ENCODE assay signal across 8 cellular contexts in the genomic region with DNA sequence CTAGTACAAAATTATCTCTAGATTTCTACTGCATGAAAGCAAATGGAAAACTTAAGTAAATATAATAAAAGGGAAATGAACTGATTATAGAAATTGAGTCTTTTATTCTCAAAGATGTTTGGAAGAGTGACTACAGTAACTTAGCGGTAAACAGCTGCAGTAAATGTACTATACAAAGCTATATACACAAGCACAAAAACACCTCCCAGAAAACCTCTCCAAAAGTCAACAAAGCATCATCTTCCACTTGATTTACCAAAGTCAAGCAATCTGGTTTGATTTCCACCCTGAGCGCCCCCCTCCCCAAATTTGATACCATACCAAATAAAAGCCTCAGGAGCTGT. TPM values are rescaled to one million over a fixed set of nuclear protein-coding genes. Genes with fewer than 3 reads are reported as not detected.
DNase-seq lines count a peak whose midpoint lies in the region; ATAC-seq, FAIRE-seq and TF ChIP-seq lines count a peak whose summit lies in the region.

No MANE protein-coding gene starts in this region.

- no peak for ATAC-seq in activated T-helper 17 cell treated with anti-CD3 and anti-CD28 coated beads, Interleukin-2, amount 50 U/mL, for 72 hours (replicated peaks)
- ATAC-seq in memory B cell (ENCODE audit: low read depth) = no peak
- no peak for ATAC-seq in GM19324 (IDR thresholded peaks at IDR 0.05; ENCODE audit: low FRiP score, unreplicated experiment)
- ATAC-seq in gastrocnemius medialis = no peak

- H3K27me3 Mint-ChIP-seq in activated T-helper 17 cell treated with anti-CD3 and anti-CD28 coated beads, Interleukin-2, amount 50 U/mL, for 72 hours = no peaks in the 10 kb centered on the region
- H3K27me3 Mint-ChIP-seq in memory B cell = no peaks in the 10 kb centered on the region

- H4K20me1 ChIP-seq in BLaER1 = peaks cover 64% of the 10 kb centered on the region

- FAIRE-seq in RCC 7860 (lab: Jason Lieb, UNC) = no peak

- H3K4me2 ChIP-seq in BLaER1 = peak overlapping the region; percentile 85

- no peaks in the 10 kb centered on the region for H3K9me3 Mint-ChIP-seq in activated T-helper 17 cell treated with anti-CD3 and anti-CD28 coated beads, Interleukin-2, amount 50 U/mL, for 72 hours
- H3K9me3 Mint-ChIP-seq in memory B cell = no peaks in the 10 kb centered on the region

- intact Hi-C loops in gastrocnemius medialis (cut with DNase I; ENCODE audit: low total_unique reads) = loop anchor here (5.0 kb wide), 1 partner anchor 76 kb away; no protein-coding TSS in a partner anchor

- H3K4me3 Mint-ChIP-seq in activated T-helper 17 cell treated with anti-CD3 and anti-CD28 coated beads, Interleukin-2, amount 50 U/mL, for 72 hours = peak overlapping the region; percentile 97
- H3K4me3 Mint-ChIP-seq in memory B cell = peak overlapping the region; percentile 86

- peaks cover 34% of the 10 kb centered on the region for H3K4me1 Mint-ChIP-seq in activated T-helper 17 cell treated with anti-CD3 and anti-CD28 coated beads, Interleukin-2, amount 50 U/mL, for 72 hours
- peaks cover 39% of the 10 kb centered on the region for H3K4me1 Mint-ChIP-seq in memory B cell

- no peak for TF ChIP-seq POLR2A in gastrocnemius medialis (IDR thresholded peaks at IDR 0.05)

- H3K4me1 ChIP-seq in BLaER1 (peaks cover 67% of the 10 kb centered on the region), gastrocnemius medialis (peaks cover 15 to 22% of the 10 kb centered on the region in 2 donors)

- H3K27me3 ChIP-seq in BLaER1 = no peaks in the 10 kb centered on the region
- no peaks in the 10 kb centered on the region for H3K27me3 ChIP-seq in MG63
- no peaks in the 10 kb centered on the region for H3K27me3 ChIP-seq in gastrocnemius medialis

- peak overlapping the region; percentile 97 for H3K9ac ChIP-seq in BLaER1

- peak overlapping the region; percentile 100 for H3K27ac Mint-ChIP-seq in activated T-helper 17 cell treated with anti-CD3 and anti-CD28 coated beads, Interleukin-2, amount 50 U/mL, for 72 hours
- peak overlapping the region; percentile 99 for H3K27ac Mint-ChIP-seq in memory B cell

- H3K4me3 ChIP-seq in BLaER1 (peak overlapping the region; percentile 87), MG63 (peak overlapping the region; percentile 68; the same call in 1 of the 2 replicates), gastrocnemius medialis (peak overlapping the region in 2 of 4 donors; percentile 78 to 84)

- TF ChIP-seq CTCF in gastrocnemius medialis (IDR thresholded peaks at IDR 0.05 in 4 of 5, conservative IDR thresholded peaks at IDR 0.05 in 1 of 5) = no peak

- DNase-seq in MG63 (no peak), memory B cell (ENCODE audit: low spot score in 2 of 2) (no peak), RCC 7860 (ENCODE audit: low spot score) (no peak), AG20443 (ENCODE audit: low spot score) (no peak), gastrocnemius medialis (no peak)

- peak overlapping the region; percentile 97; the same call in 1 of the 2 replicates for H3K27ac ChIP-seq in BLaER1
- peak overlapping the region in 2 of 4 donors; percentile 28 to 96 for H3K27ac ChIP-seq in gastrocnemius medialis

- H3K36me3 ChIP-seq in BLaER1 (peaks cover 7% of the 10 kb centered on the region), MG63 (peaks cover 5% of the 10 kb centered on the region), gastrocnemius medialis (peaks cover 0 to 2% of the 10 kb centered on the region in 2 donors)

- H3K36me3 Mint-ChIP-seq in activated T-helper 17 cell treated with anti-CD3 and anti-CD28 coated beads, Interleukin-2, amount 50 U/mL, for 72 hours (ENCODE audit: low read depth) = peaks cover 66% of the 10 kb centered on the region
- H3K36me3 Mint-ChIP-seq in memory B cell = peaks cover 10% of the 10 kb centered on the region

- in situ Hi-C loops in gastrocnemius medialis (cut with MboI; ENCODE audit: low sequenced_read_pairs in 4 of 4) = no loop called here

- H3K9me3 ChIP-seq in BLaER1 = no peaks in the 10 kb centered on the region
- H3K9me3 ChIP-seq in MG63 = no peaks in the 10 kb centered on the region
- H3K9me3 ChIP-seq in gastrocnemius medialis = no peaks in the 10 kb centered on the region

RNA-seq across cellular contexts. Expression of gene GPCPD1, which starts 2.7 kb away (rescaled TPM):
- total RNA-seq in MG63 (2014; rRNA removed; shearing (Covaris generic); ENCODE audit: low replicate concordance) = 7.4 and 14.0 TPM in 2 replicates
- 10 to 100 TPM; 15.6 to 29.4 TPM for total RNA-seq in activated T-helper 17 cell treated with anti-CD3 and anti-CD28 coated beads, Interleukin-2, amount 50 U/mL, for 72 hours
- total RNA-seq in gastrocnemius medialis = 10 to 100 TPM; 17.2 to 40.9 (median 22.0) TPM
